ENCODE assay signal across 13 cellular contexts in the genomic region with DNA sequence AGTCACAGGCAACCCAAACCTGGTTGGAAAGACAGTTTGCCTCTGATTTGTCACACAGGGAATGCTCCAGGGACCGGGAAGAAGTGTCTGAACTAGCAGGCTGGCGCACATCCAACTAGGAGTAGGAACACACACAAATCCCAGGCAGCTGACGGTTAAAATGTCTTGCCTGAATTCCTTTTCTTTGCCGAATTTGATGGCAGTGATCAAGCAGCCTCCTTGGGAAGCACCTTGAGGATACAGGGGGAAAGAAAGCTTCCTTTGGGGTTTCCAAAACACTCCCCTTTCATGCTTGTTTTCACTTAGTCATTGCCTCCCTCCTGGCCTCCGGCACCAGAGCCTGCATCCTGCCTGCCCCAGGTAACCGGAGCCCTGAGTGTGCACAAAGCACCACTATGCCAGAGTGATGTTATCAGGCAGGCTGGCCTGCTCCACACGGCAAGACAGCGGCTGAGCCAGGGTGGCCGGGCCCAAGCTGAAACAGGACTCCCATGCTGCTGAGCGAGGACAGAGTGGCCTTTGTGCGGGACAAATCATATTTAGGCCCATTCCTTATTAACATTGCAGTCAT.
DNase-seq lines count a peak whose midpoint lies in the region; TF ChIP-seq lines count a peak whose summit lies in the region.
"Had no signal": no experiment of that assay in that cellular context is flagged by ENCODE, and none has a peak within 500 bp of the region (broad histone marks: within the 10 kb centered on the region; RNA-seq: fewer than 3 reads in every experiment).

No MANE protein-coding gene starts in this region.

- H3K9me3 Mint-ChIP-seq in Caco-2 (ENCODE audit: unreplicated experiment), result no peaks in the 10 kb centered on the region
- peaks cover 0 to 10% (median 0%) of the 10 kb centered on the region in 8 donors for H3K9me3 Mint-ChIP-seq in CD4-positive, alpha-beta memory T cell
- H3K9me3 Mint-ChIP-seq: activated T-helper 1 cell treated with anti-CD3 and anti-CD28 coated beads, Interleukin-12 subunit alpha, Interleukin-12 subunit beta, Interleukin-2, Interleukin-4 antibody, amounts not matched to agents 30 ng/mL and 10 ng/mL and 1 ng/mL, durations not matched to agents 14 hours and 24 hours and 36 hours; stimulated activated effector memory CD8-positive, alpha-beta T cell treated with anti-CD3 and anti-CD28 coated beads, Interleukin-12 subunit alpha, Interleukin-12 subunit beta, amount 100 ng/mL, for 72 hours had no signal

- no TSS peak for BruUV-seq in Caco-2 (replicated peaks; lab: Mats Ljungman, UMichigan)

- H3K4me3 ChIP-seq in Caco-2 (ENCODE audit: low read depth, low read length), result no peak overlapping the region
- no peak overlapping the region for H3K4me3 ChIP-seq in CD4-positive, alpha-beta memory T cell (ENCODE audit: low read length in 2 of 2)
- H3K4me3 ChIP-seq: coronary artery, smooth muscle cell had no signal

- H3K4me1 Mint-ChIP-seq in Caco-2 (ENCODE audit: low read depth, unreplicated experiment), result no peaks in the 10 kb centered on the region
- no peaks in the 10 kb centered on the region for H3K4me1 Mint-ChIP-seq in CD4-positive, alpha-beta memory T cell
- H3K4me1 Mint-ChIP-seq: stimulated activated effector memory CD8-positive, alpha-beta T cell treated with anti-CD3 and anti-CD28 coated beads, Interleukin-12 subunit alpha, Interleukin-12 subunit beta, amount 100 ng/mL, for 72 hours had no signal

- no peak overlapping the region for H3K4me3 Mint-ChIP-seq in Caco-2 (ENCODE audit: unreplicated experiment)
- no peak overlapping the region for H3K4me3 Mint-ChIP-seq in CD4-positive, alpha-beta memory T cell
- H3K4me3 Mint-ChIP-seq: activated T-helper 1 cell treated with anti-CD3 and anti-CD28 coated beads, Interleukin-12 subunit alpha, Interleukin-12 subunit beta, Interleukin-2, Interleukin-4 antibody, amounts not matched to agents 30 ng/mL and 10 ng/mL and 1 ng/mL, durations not matched to agents 14 hours and 24 hours and 36 hours; stimulated activated effector memory CD8-positive, alpha-beta T cell treated with anti-CD3 and anti-CD28 coated beads, Interleukin-12 subunit alpha, Interleukin-12 subunit beta, amount 100 ng/mL, for 72 hours had no signal

- H3K36me3 Mint-ChIP-seq in Caco-2 (ENCODE audit: insufficient read depth, unreplicated experiment), result no peaks in the 10 kb centered on the region
- H3K36me3 Mint-ChIP-seq in CD4-positive, alpha-beta memory T cell, result no peaks in the 10 kb centered on the region
- H3K36me3 Mint-ChIP-seq: stimulated activated effector memory CD8-positive, alpha-beta T cell treated with anti-CD3 and anti-CD28 coated beads, Interleukin-12 subunit alpha, Interleukin-12 subunit beta, amount 100 ng/mL, for 72 hours had no signal

- POLR2A ChIA-PET in Caco-2 (lab: Charles Lee), result no interaction called here
- POLR2A ChIA-PET in CD4-positive, alpha-beta memory T cell (lab: Charles Lee; ENCODE audit: partially characterized antibody), result no interaction called here

- peaks cover 4% of the 10 kb centered on the region for H3K27me3 Mint-ChIP-seq in Caco-2 (ENCODE audit: insufficient read depth, unreplicated experiment)
- peaks cover 0 to 2% of the 10 kb centered on the region in 2 donors for H3K27me3 Mint-ChIP-seq in CD4-positive, alpha-beta memory T cell

- no peak overlapping the region for H3K27ac ChIP-seq in CD4-positive, alpha-beta memory T cell (ENCODE audit: low read depth, low read length)
- H3K27ac ChIP-seq: coronary artery had no signal

- H3K9me3 ChIP-seq in Caco-2, result no peaks in the 10 kb centered on the region
- H3K9me3 ChIP-seq in CD4-positive, alpha-beta memory T cell (ENCODE audit: control insufficient read depth in 1 of 2, low read length in 2 of 2), result no peaks in the 10 kb centered on the region

- DNase-seq in SIG-M5 treated with dmso at 0.1 percent for 504 hours (lab: John Stamatoyannopoulos, UW; ENCODE audit: unreplicated experiment), result peak; percentile 6
- no peak for DNase-seq in SIG-M5 (lab: John Stamatoyannopoulos, UW)
- peak; percentile 82 for DNase-seq in NCI-H345 (lab: John Stamatoyannopoulos, UW)
- DNase-seq in ecto neural progenitor cell (ENCODE audit: low spot score), result peak; percentile 60
- DNase-seq in cortex of kidney (lab: John Stamatoyannopoulos, UW), result no peak
- no peak for DNase-seq in Caco-2
- DNase-seq in CD4-positive, alpha-beta memory T cell, result no peak
- no peak for DNase-seq in activated naive CD4-positive, alpha-beta T cell treated with Interleukin-2 at 50 U/mL for 16 hours
- DNase-seq: glutamatergic neuron had no signal

- TF ChIP-seq CTCF in Caco-2 (IDR thresholded peaks at IDR 0.05; ENCODE audit: insufficient read depth in 1 of 2, low read depth in 1 of 2, low read length in 1 of 2, severe bottlenecking in 1 of 2, unreplicated experiment in 1 of 2), result no peak

- no peaks in the 10 kb centered on the region for H3K4me1 ChIP-seq in Caco-2
- H3K4me1 ChIP-seq in CD4-positive, alpha-beta memory T cell (ENCODE audit: insufficient read depth, low read length), result no peaks in the 10 kb centered on the region

- no peaks in the 10 kb centered on the region for H3K36me3 ChIP-seq in Caco-2 (ENCODE audit: control insufficient read depth, insufficient read depth, low read length)
- H3K36me3 ChIP-seq in CD4-positive, alpha-beta memory T cell (ENCODE audit: insufficient read depth, low read length), result no peaks in the 10 kb centered on the region

- no peak overlapping the region for H3K27ac Mint-ChIP-seq in Caco-2 (ENCODE audit: unreplicated experiment)
- no peak overlapping the region for H3K27ac Mint-ChIP-seq in CD4-positive, alpha-beta memory T cell
- H3K27ac Mint-ChIP-seq: activated T-helper 1 cell treated with anti-CD3 and anti-CD28 coated beads, Interleukin-12 subunit alpha, Interleukin-12 subunit beta, Interleukin-2, Interleukin-4 antibody, amounts not matched to agents 30 ng/mL and 10 ng/mL and 1 ng/mL, durations not matched to agents 14 hours and 24 hours and 36 hours; stimulated activated effector memory CD8-positive, alpha-beta T cell treated with anti-CD3 and anti-CD28 coated beads, Interleukin-12 subunit alpha, Interleukin-12 subunit beta, amount 100 ng/mL, for 72 hours had no signal

- H3K27me3 ChIP-seq in Caco-2 (replicated peaks; ENCODE audit: control insufficient read depth, insufficient read depth, low read length), result no peaks in the 10 kb centered on the region
- no peaks in the 10 kb centered on the region for H3K27me3 ChIP-seq in CD4-positive, alpha-beta memory T cell (ENCODE audit: insufficient read depth, low read length)

- CTCF ChIA-PET in Caco-2 (lab: Charles Lee), result no interaction called here
- CTCF ChIA-PET in CD4-positive, alpha-beta memory T cell (lab: Charles Lee; ENCODE audit: partially characterized antibody), result interaction anchor here (1.0 kb wide), 1 partner anchor 16 kb away, joined by 3 read pairs; no protein-coding TSS in a partner anchor

- intact Hi-C loops in Caco-2 (cut with micrococcal nuclease; ENCODE audit: unreplicated experiment), result no loop called here
- intact Hi-C loops in CD4-positive, alpha-beta memory T cell (cut with micrococcal nuclease), result no loop called here

Comparison
In these comparisons a context has a peak if more than half of its experiments do, and no peak if none do; other contexts are left out.
1. DNase-seq: peak in SIG-M5 treated with dmso at 0.1 percent for 504 hours (single experiment), NCI-H345 (single experiment) and ecto neural progenitor cell (single experiment); none in SIG-M5 (single experiment), cortex of kidney (single experiment), Caco-2 (0 of 2), CD4-positive, alpha-beta memory T cell (0 of 5) and activated naive CD4-positive, alpha-beta T cell treated with Interleukin-2 at 50 U/mL for 16 hours (single experiment).